In the genomic region with DNA sequence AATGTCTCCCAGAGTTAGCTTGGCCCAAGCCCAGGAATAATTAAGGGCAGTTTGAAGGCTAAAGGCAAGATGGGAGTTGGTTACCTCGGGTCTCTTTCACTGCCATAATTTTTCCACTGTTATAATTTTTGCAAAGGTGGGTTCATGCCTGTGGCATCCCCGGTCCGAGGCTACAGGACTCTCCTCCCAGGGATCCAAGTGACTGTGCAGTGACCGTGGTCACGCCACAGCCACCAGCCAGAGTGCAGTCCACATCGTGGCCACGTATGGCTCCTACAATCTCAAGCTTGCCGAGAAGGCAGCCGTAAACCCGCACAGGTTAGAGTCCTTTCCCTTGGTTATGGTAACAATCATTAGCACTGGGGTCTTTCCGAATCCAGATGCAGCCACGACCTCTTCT, we compare ENCODE assay signal across 18 cellular contexts.
"Had no signal": no experiment of that assay in that cellular context is flagged by ENCODE, and none has a peak within 500 bp of the region (broad histone marks: within the 10 kb centered on the region; RNA-seq: fewer than 3 reads in every experiment).

No MANE protein-coding gene starts in this region.

- H3K36me3 ChIP-seq: brain microvascular endothelial cell, thyroid gland, WERI-Rb-1 had no signal

- H3K9me3 ChIP-seq: thyroid gland had no signal

- FAIRE-seq: endothelial cell of umbilical vein, TTC549 had no signal

- H3K27me3 ChIP-seq: brain microvascular endothelial cell, thyroid gland had no signal

- DNase-seq: activated CD4-positive, alpha-beta T cell treated with anti-CD3 and anti-CD28 coated beads for 1 hour; activated CD4-positive, alpha-beta T cell treated with anti-CD3 and anti-CD28 coated beads, Interleukin-2, amount 50 U/mL, for 1 hour; activated CD8-positive, alpha-beta T cell treated with anti-CD3 and anti-CD28 coated beads, Interleukin-2, amount 10 ng/mL, durations not matched to agents 7 days and 5 days; activated gamma-delta T cell treated with Interleukin-2 at 50 U/mL for 16 hours; activated T-cell treated with anti-CD3 and anti-CD28 coated beads, Interleukin-2, amount 50 U/mL, for 1 hour; brain microvascular endothelial cell; caudate nucleus; effector memory CD4-positive, alpha-beta T cell; foreskin melanocyte; hippocampal formation; stimulated activated CD4-positive, alpha-beta T cell treated with anti-CD3 and anti-CD28 coated beads, Interleukin-1b, Interleukin-23, amount 100 ng/mL, for 48 hours; substantia nigra; T-cell; thyroid gland; WERI-Rb-1 had no signal

- H3K27ac ChIP-seq: brain microvascular endothelial cell, thyroid gland, WERI-Rb-1 had no signal

- ATAC-seq: activated CD8-positive, alpha-beta T cell treated with anti-CD3 and anti-CD28 coated beads, Interleukin-2, amount 10 ng/mL, durations not matched to agents 7 days and 5 days; esophagus mucosa; T-cell had no signal

- H3K4me3 ChIP-seq: thyroid gland had no signal
